1 cellular context compared by ENCODE assay signal in the genomic region with DNA sequence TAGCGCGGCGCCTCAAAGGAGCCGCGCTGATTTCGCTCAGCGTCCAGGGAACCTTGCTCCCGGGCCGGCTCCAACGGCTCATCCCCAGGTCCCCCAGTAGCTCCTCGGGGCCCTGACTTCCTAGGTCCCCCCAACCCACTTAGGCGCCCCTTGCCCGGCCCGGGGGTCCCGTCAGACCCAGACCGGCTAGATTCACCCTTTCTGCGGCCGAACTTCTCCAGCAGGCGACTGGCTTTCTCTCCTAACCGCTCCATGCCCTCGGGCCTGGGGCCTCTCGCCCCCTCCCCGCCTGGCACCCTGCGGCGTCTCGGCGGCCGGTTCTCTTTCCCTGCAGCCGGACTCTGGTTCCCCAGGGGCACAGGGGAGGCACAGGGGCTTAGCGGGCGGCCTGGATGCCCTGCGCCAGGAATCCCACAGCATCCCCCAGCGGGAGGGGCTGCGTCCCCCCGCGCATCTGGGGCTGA.
A peak's percentile ranks its signal among the peaks of the same experiment; 100 is the strongest.
TF ChIP-seq lines count a peak whose summit lies in the region.

No MANE protein-coding gene starts in this region.

TF ChIP-seq in HepG2, 621 proteins besides CTCF, POLR2A, EP300 and RAD21 (continued from another document):
- peak; percentile 67 for TF ChIP-seq ZBED4 (CRISPR knock-in tag; IDR thresholded peaks at IDR 0.05; ENCODE audit: borderline replicate concordance)
- TF ChIP-seq SOX13 (IDR thresholded peaks at IDR 0.05): no peak
- peak in 1 of 2 experiments; percentile 79; a peak in 1 of 4 replicates for TF ChIP-seq SOX13 (CRISPR knock-in tag; conservative IDR thresholded peaks at IDR 0.05 in 1 of 2, IDR thresholded peaks at IDR 0.05 in 1 of 2)
- no peak for TF ChIP-seq ZFP82 (CRISPR knock-in tag; IDR thresholded peaks at IDR 0.05; ENCODE audit: borderline replicate concordance)
- no peak for TF ChIP-seq ZKSCAN1 (IDR thresholded peaks at IDR 0.05; ENCODE audit: low read length)
- TF ChIP-seq ATF4 (CRISPR knock-in tag; IDR thresholded peaks at IDR 0.05): 0 out of 4 replicates have a peak, but pooled peaks of 1 of the 2 experiments have one; percentile 18
- no peak for TF ChIP-seq CREM (IDR thresholded peaks at IDR 0.05)
- TF ChIP-seq CREM (CRISPR knock-in tag; IDR thresholded peaks at IDR 0.05): peak; percentile 16; the same call in 1 of the 2 replicates
- TF ChIP-seq RFX3 (CRISPR knock-in tag; IDR thresholded peaks at IDR 0.05): peak; percentile 30
- TF ChIP-seq ZNF883 (CRISPR knock-in tag; IDR thresholded peaks at IDR 0.05; ENCODE audit: not compliant biosample characterization): peak; percentile 73
- TF ChIP-seq ZNF292 (CRISPR knock-in tag; IDR thresholded peaks at IDR 0.05; ENCODE audit: borderline replicate concordance, low read depth): peak; percentile 12; the same call in 1 of the 2 replicates
- peak; percentile 19; the same call in 1 of the 2 replicates for TF ChIP-seq E2F5 (CRISPR knock-in tag; conservative IDR thresholded peaks at IDR 0.05)
- no peak for TF ChIP-seq DNMT1 (CRISPR knock-in tag; IDR thresholded peaks at IDR 0.05)
- TF ChIP-seq AGO1 (IDR thresholded peaks at IDR 0.05; ENCODE audit: low read depth, low read length, poor library complexity, severe bottlenecking): peak; percentile 32
